In genomic region chr7:152464312-152465117, GRCh38 we compare ENCODE assay signal across 1 cellular context.
TF ChIP-seq lines count a peak whose summit lies in the region.

No MANE protein-coding gene starts in this region.

TF ChIP-seq in HEK293, 187 proteins besides CTCF, POLR2A, EP300 and RAD21 (continued from another document):
- peak; percentile 75 for TF ChIP-seq KLF17 (tag by site-specific recombination; IDR thresholded peaks at IDR 0.05)
- TF ChIP-seq PBX3 (CRISPR knock-in tag; IDR thresholded peaks at IDR 0.05) = no peak; the same call in 1 of the 2 replicates
- no peak for TF ChIP-seq ZNF112 (tag by site-specific recombination; IDR thresholded peaks at IDR 0.05)
- peak; percentile 11; the same call in 1 of the 2 replicates for TF ChIP-seq ZNF10 (tag by site-specific recombination; IDR thresholded peaks at IDR 0.05)
- TF ChIP-seq ZFP69B (tag by site-specific recombination; IDR thresholded peaks at IDR 0.05) = no peak
- TF ChIP-seq ZSCAN30 (tag by site-specific recombination; IDR thresholded peaks at IDR 0.05) = 0 out of 2 replicates have a peak, but pooled peaks have one; percentile 84
- no peak for TF ChIP-seq ZNF423 (tag by site-specific recombination; IDR thresholded peaks at IDR 0.05)
- no peak for TF ChIP-seq HIC1 (tag by site-specific recombination; IDR thresholded peaks at IDR 0.05)
- 0 out of 2 replicates have a peak, but pooled peaks have one; percentile 22 for TF ChIP-seq ZFP37 (tag by site-specific recombination; IDR thresholded peaks at IDR 0.05)
- TF ChIP-seq PRDM2 (tag by site-specific recombination; IDR thresholded peaks at IDR 0.05; ENCODE audit: borderline replicate concordance) = no peak
- TF ChIP-seq ZBTB7A (tag by site-specific recombination; IDR thresholded peaks at IDR 0.05; ENCODE audit: low read depth) = no peak
- TF ChIP-seq ZNF398 (tag by site-specific recombination; IDR thresholded peaks at IDR 0.05) = peak; percentile 60
- TF ChIP-seq ZNF311 (tag by site-specific recombination; IDR thresholded peaks at IDR 0.05; ENCODE audit: borderline replicate concordance) = no peak
- no peak for TF ChIP-seq ZNF530 (tag by site-specific recombination; IDR thresholded peaks at IDR 0.05; ENCODE audit: low read depth)
- peak; percentile 63 for TF ChIP-seq ZNF146 (tag by site-specific recombination; IDR thresholded peaks at IDR 0.05)
- no peak for TF ChIP-seq HOXC10 (CRISPR knock-in tag; IDR thresholded peaks at IDR 0.05)
- TF ChIP-seq FEZF1 (tag by site-specific recombination; IDR thresholded peaks at IDR 0.05) = no peak
- no peak for TF ChIP-seq ZNF777 (tag by site-specific recombination; IDR thresholded peaks at IDR 0.05; ENCODE audit: borderline replicate concordance)
- TF ChIP-seq ZNF76 (tag by site-specific recombination; IDR thresholded peaks at IDR 0.05; ENCODE audit: borderline replicate concordance, low read depth) = peak; percentile 75
- 0 out of 2 replicates have a peak, but pooled peaks have one; percentile 34 for TF ChIP-seq OSR2 (tag by site-specific recombination; IDR thresholded peaks at IDR 0.05)
- no peak for TF ChIP-seq SETDB1 (IDR thresholded peaks at IDR 0.05; ENCODE audit: insufficient read length, low read length)
- TF ChIP-seq ZNF211 (tag by site-specific recombination; IDR thresholded peaks at IDR 0.05; ENCODE audit: low read depth) = no peak
- peak; percentile 98 for TF ChIP-seq ZNF785 (tag by site-specific recombination; IDR thresholded peaks at IDR 0.05)
- TF ChIP-seq ZNF610 (tag by site-specific recombination; IDR thresholded peaks at IDR 0.05; ENCODE audit: borderline replicate concordance) = no peak; the same call in 1 of the 2 replicates
- peak; percentile 27; the same call in 1 of the 2 replicates for TF ChIP-seq ZNF133 (tag by site-specific recombination; IDR thresholded peaks at IDR 0.05)
- TF ChIP-seq ZNF692 (tag by site-specific recombination; IDR thresholded peaks at IDR 0.05) = peak; percentile 83; the same call in 1 of the 2 replicates
- no peak for TF ChIP-seq YY2 (tag by site-specific recombination; IDR thresholded peaks at IDR 0.05)
- no peak; the same call in 1 of the 2 replicates for TF ChIP-seq KLF16 (tag by site-specific recombination; IDR thresholded peaks at IDR 0.05)
- 0 out of 2 replicates have a peak, but pooled peaks have one; percentile 12 for TF ChIP-seq GFI1B (tag by site-specific recombination; IDR thresholded peaks at IDR 0.05)
- no peak for TF ChIP-seq ZNF18 (tag by site-specific recombination; IDR thresholded peaks at IDR 0.05)
- TF ChIP-seq ZNF510 (tag by site-specific recombination; IDR thresholded peaks at IDR 0.05; ENCODE audit: insufficient replicate concordance) = no peak
- peak; percentile 92 for TF ChIP-seq ZBTB26 (tag by site-specific recombination; optimal IDR thresholded peaks at IDR 0.05)
- TF ChIP-seq ZNF488 (tag by site-specific recombination; IDR thresholded peaks at IDR 0.05) = no peak
- TF ChIP-seq ZNF2 (tag by site-specific recombination; IDR thresholded peaks at IDR 0.05) = peak; percentile 57
- TF ChIP-seq ZBTB21 (tag by site-specific recombination; IDR thresholded peaks at IDR 0.05) = no peak
- no peak for TF ChIP-seq ZNF701 (tag by site-specific recombination; IDR thresholded peaks at IDR 0.05)
- TF ChIP-seq BCL11A (tag by site-specific recombination; IDR thresholded peaks at IDR 0.05; ENCODE audit: low read depth) = no peak
- TF ChIP-seq ZNF175 (tag by site-specific recombination; IDR thresholded peaks at IDR 0.05) = no peak
- no peak for TF ChIP-seq ZNF426 (tag by site-specific recombination; IDR thresholded peaks at IDR 0.05)
- TF ChIP-seq PRDM1 (tag by site-specific recombination; IDR thresholded peaks at IDR 0.05) = no peak
- TF ChIP-seq ZNF292 (tag by site-specific recombination; IDR thresholded peaks at IDR 0.05; ENCODE audit: borderline replicate concordance, low read depth) = no peak
